In genomic region chr7:1019789-1020610, GRCh38 we compare ENCODE assay signal across 26 cellular contexts. TPM values are rescaled to one million over a fixed set of nuclear protein-coding genes. Genes with fewer than 3 reads are reported as not detected.
A peak's percentile ranks its signal among the peaks of the same experiment; 100 is the strongest.
DNase-seq lines count a peak whose midpoint lies in the region; ATAC-seq and TF ChIP-seq lines count a peak whose summit lies in the region.
"Had no signal": no experiment of that assay in that cellular context is flagged by ENCODE, and none has a peak within 500 bp of the region (broad histone marks: within the 10 kb centered on the region; RNA-seq: fewer than 3 reads in every experiment).

No MANE protein-coding gene starts in this region.

- H3K9me3 Mint-ChIP-seq in Calu3 (ENCODE audit: low read depth, unreplicated experiment), result no peaks in the 10 kb centered on the region
- peaks cover 0 to 2% (median 0%) of the 10 kb centered on the region in 3 donors for H3K9me3 Mint-ChIP-seq in IgD-negative memory B cell

- H2BK12ac ChIP-seq in neuronal stem cell (ENCODE audit: low read length), result no peak overlapping the region

- H3K9me3 ChIP-seq in neuronal stem cell (replicated peaks in 1 of 2; ENCODE audit: control insufficient read depth in 2 of 2, insufficient read depth in 1 of 2, low read depth in 1 of 2, low read length in 2 of 2) (peaks cover 12 to 21% of the 10 kb centered on the region in 2 donors), colonic mucosa (no peaks in the 10 kb centered on the region)
- H3K9me3 ChIP-seq: SK-N-SH had no signal

- no peak overlapping the region for H4K91ac ChIP-seq in neuronal stem cell (ENCODE audit: low read depth, low read length, poor library complexity)

- DNase-seq in Calu3 (no peak), cerebellar cortex (ENCODE audit: low spot score) (peak; percentile 48), neuronal stem cell (ENCODE audit: low spot score) (no peak), colonic mucosa (no peak), erythroblast (lab: John Stamatoyannopoulos, UW) (no peak)
- no peak for DNase-seq in activated effector memory CD4-positive, alpha-beta T cell treated with Interleukin-2 at 50 U/mL for 16 hours
- DNase-seq: DMS153, GDM1, KG1, NCI-H1092 treated with DMSO at 0.1 percent for 48 hours, NCI-H146, NCI-H2081, NCI-H2171 treated with DMSO at 0.1 percent for 48 hours, NCI-H446, NCI-H526, OCI-M1, SIG-M5, SK-N-SH had no signal

- CTCF ChIA-PET in Calu3 (lab: Charles Lee), result no interaction called here

- H3K14ac ChIP-seq in neuronal stem cell (ENCODE audit: low read length), result peak overlapping the region; percentile 38

- peak overlapping the region; percentile 43 for H2BK5ac ChIP-seq in neuronal stem cell (ENCODE audit: low read length)

- TF ChIP-seq CTCF in Calu3 (IDR thresholded peaks at IDR 0.05; ENCODE audit: unreplicated experiment), result peak; percentile 17
- TF ChIP-seq CTCF in colonic mucosa (IDR thresholded peaks at IDR 0.05), result no peak

- H3K4me3 ChIP-seq in neuronal stem cell (ENCODE audit: low read length in 2 of 2) (no peak overlapping the region), colonic mucosa (no peak overlapping the region)

- H2AK5ac ChIP-seq in neuronal stem cell (ENCODE audit: low read depth, low read length), result no peak overlapping the region

- H3K4me2 ChIP-seq in neuronal stem cell (ENCODE audit: insufficient read depth, low read length, poor library complexity, severe bottlenecking), result no peak overlapping the region
- H3K4me2 ChIP-seq: SK-N-SH had no signal

- H3K9ac ChIP-seq in neuronal stem cell (ENCODE audit: low read depth, low read length, poor library complexity) (no peak overlapping the region), colonic mucosa (ENCODE audit: low read depth in 2 of 2, low read length in 2 of 2) (no peak overlapping the region)
- H3K9ac ChIP-seq: SK-N-SH had no signal

- intact Hi-C loops in Calu3 (cut with micrococcal nuclease; ENCODE audit: unreplicated experiment) (no loop called here), colonic mucosa (cut with DNase I) (no loop called here)

- no peak overlapping the region for H2BK15ac ChIP-seq in neuronal stem cell (ENCODE audit: low read length)

- no peak overlapping the region for H3K27ac Mint-ChIP-seq in Calu3 (ENCODE audit: unreplicated experiment)
- peak overlapping the region in 2 of 3 donors; percentile 2 to 65 for H3K27ac Mint-ChIP-seq in IgD-negative memory B cell

- no peak overlapping the region for H3K4me3 Mint-ChIP-seq in Calu3 (ENCODE audit: low read depth, unreplicated experiment)
- peak overlapping the region in 1 of 4 donors; percentile 9 for H3K4me3 Mint-ChIP-seq in IgD-negative memory B cell
- H3K4me3 Mint-ChIP-seq: CD4-positive, alpha-beta memory T cell had no signal

- H4K8ac ChIP-seq in neuronal stem cell (ENCODE audit: low read depth, low read length), result no peak overlapping the region

- ATAC-seq in GM19467 (IDR thresholded peaks at IDR 0.05; ENCODE audit: unreplicated experiment), result no peak

- BruUV-seq in Calu3 (replicated peaks; lab: Mats Ljungman, UMichigan), result no TSS peak

- H3K36me3 Mint-ChIP-seq in Calu3 (ENCODE audit: insufficient read depth, unreplicated experiment) (peaks cover 58% of the 10 kb centered on the region), IgD-negative memory B cell (peaks cover 7% of the 10 kb centered on the region)

- H3K36me3 ChIP-seq in neuronal stem cell (replicated peaks in 1 of 2; ENCODE audit: control insufficient read depth in 2 of 2, insufficient read depth in 2 of 2, low read length in 2 of 2) (peaks cover 20 to 75% of the 10 kb centered on the region in 2 donors), colonic mucosa (no peaks in the 10 kb centered on the region)

- H3K27ac ChIP-seq in neuronal stem cell (replicated peaks; ENCODE audit: low read length), result no peak overlapping the region
- H3K27ac ChIP-seq in colonic mucosa, result no peak overlapping the region

- no peak overlapping the region for H3K18ac ChIP-seq in neuronal stem cell (ENCODE audit: low read length)

- H3K79me1 ChIP-seq in neuronal stem cell (ENCODE audit: low read depth, low read length), result peaks cover 38% of the 10 kb centered on the region

- WGBS in neuronal stem cell (ENCODE audit: extremely low coverage in 2 of 2, insufficient read length in 2 of 2, insufficient replicate concordance in 1 of 2), 2 donors, result no CpG with 5 or more reads among the region's 42 CpGs

- no peak overlapping the region for H3K4ac ChIP-seq in neuronal stem cell (ENCODE audit: low read length)

- H3K4me1 Mint-ChIP-seq in Calu3 (ENCODE audit: low read depth, unreplicated experiment) (no peaks in the 10 kb centered on the region), IgD-negative memory B cell (peaks cover 31 to 38% (median 33%) of the 10 kb centered on the region in 3 donors)

- no peak overlapping the region for H2AFZ ChIP-seq in neuronal stem cell (ENCODE audit: low read length)

- H3K27me3 Mint-ChIP-seq in Calu3 (ENCODE audit: unreplicated experiment) (no peaks in the 10 kb centered on the region), IgD-negative memory B cell (peaks cover 9% of the 10 kb centered on the region)
- H3K27me3 Mint-ChIP-seq: CD4-positive, alpha-beta memory T cell had no signal

- H3K4me1 ChIP-seq in neuronal stem cell (ENCODE audit: control insufficient read depth in 2 of 2, insufficient read depth in 1 of 2, low read depth in 1 of 2, low read length in 2 of 2) (peaks cover 4 to 8% of the 10 kb centered on the region in 2 donors), colonic mucosa (no peaks in the 10 kb centered on the region)

- H3K27me3 ChIP-seq in neuronal stem cell (ENCODE audit: control insufficient read depth in 3 of 3, insufficient read depth in 3 of 3, low read depth in 1 of 3, low read length in 3 of 3) (no peaks in the 10 kb centered on the region), colonic mucosa (no peaks in the 10 kb centered on the region)

- peak overlapping the region; percentile 43 for H3K23ac ChIP-seq in neuronal stem cell (ENCODE audit: low read depth, low read length, poor library complexity)

- no peak overlapping the region for H2BK120ac ChIP-seq in neuronal stem cell (ENCODE audit: low read depth, low read length)

- no peak for TF ChIP-seq POLR2A in erythroblast (IDR thresholded peaks at IDR 0.05; ENCODE audit: low read length)

RNA-seq across cellular contexts. Expression of gene GPR146, which starts 24.3 kb away (rescaled TPM):
- total RNA-seq in Calu3 (2022), result 0.66 and 1.8 TPM in 2 replicates
- polyA plus RNA-seq in IgD-negative memory B cell, result 2.6 TPM
- 1.7 TPM for polyA plus RNA-seq in neuronal stem cell (2013, experiment 1 of 2)
- 1.5 TPM for polyA plus RNA-seq in neuronal stem cell (2013, experiment 2 of 2)
- total RNA-seq in colonic mucosa, result 1 to 10 TPM; 2.9 to 9.0 TPM

RNA-seq across cellular contexts. Expression of gene CYP2W1, which starts 37.0 kb away (rescaled TPM):
- 0.71 and 1.3 TPM in 2 replicates for total RNA-seq in Calu3 (2022)
- not detected for polyA plus RNA-seq in IgD-negative memory B cell
- not detected for polyA plus RNA-seq in neuronal stem cell (2013, experiment 1 of 2)
- not detected for polyA plus RNA-seq in neuronal stem cell (2013, experiment 2 of 2)
- total RNA-seq in colonic mucosa, result 1 to 10 TPM; 2.7 to 4.5 TPM
- total RNA-seq: A673; CD4-positive, alpha-beta memory T cell; Daoy; H4; RPMI7951 had no signal
- polyA plus RNA-seq: BJ; CD4-positive, alpha-beta memory T cell had no signal

RNA-seq across cellular contexts. Expression of gene COX19, which starts 44.7 kb away (rescaled TPM):
- total RNA-seq in Calu3 (2022), result 37.4 and 39.1 TPM in 2 replicates
- 26.7 TPM for polyA plus RNA-seq in IgD-negative memory B cell
- 8.7 TPM for polyA plus RNA-seq in neuronal stem cell (2013, experiment 1 of 2)
- polyA plus RNA-seq in neuronal stem cell (2013, experiment 2 of 2), result 8.9 TPM
- total RNA-seq in colonic mucosa, result 10 to 100 TPM; 11.6 to 16.5 TPM
